In genomic region chr3:12192655-12193484, GRCh38 we compare ENCODE assay signal across 14 cellular contexts. TPM values are rescaled to one million over a fixed set of nuclear protein-coding genes. Genes with fewer than 3 reads are reported as not detected.
DNase-seq lines count a peak whose midpoint lies in the region; ATAC-seq, FAIRE-seq and TF ChIP-seq lines count a peak whose summit lies in the region.
"Had no signal": no experiment of that assay in that cellular context is flagged by ENCODE, and none has a peak within 500 bp of the region (broad histone marks: within the 10 kb centered on the region; RNA-seq: fewer than 3 reads in every experiment).

No MANE protein-coding gene starts in this region.

- no peak for TF ChIP-seq CTCF in A549 (IDR thresholded peaks at IDR 0.05)
- no peak for TF ChIP-seq CTCF in HL-60 (IDR thresholded peaks at IDR 0.05; ENCODE audit: insufficient read depth, low read length)
- no peak for TF ChIP-seq CTCF in chondrocyte (IDR thresholded peaks at IDR 0.05)
- no peak for TF ChIP-seq CTCF in neutrophil (IDR thresholded peaks at IDR 0.05)
- no peak for TF ChIP-seq CTCF in RWPE1 (conservative IDR thresholded peaks at IDR 0.05; ENCODE audit: low read depth)

- TF ChIP-seq RAD21 in A549 (conservative IDR thresholded peaks at IDR 0.05 in 1 of 2, IDR thresholded peaks at IDR 0.05 in 1 of 2) = no peak

- H3K27me3 ChIP-seq in HL-60 (ENCODE audit: insufficient read depth, poor library complexity, severe bottlenecking) = no peaks in the 10 kb centered on the region
- H3K27me3 ChIP-seq in neutrophil = no peaks in the 10 kb centered on the region
- H3K27me3 ChIP-seq: tibial nerve had no signal

- H3K4me1 Mint-ChIP-seq in chondrocyte (ENCODE audit: low read depth) = peaks cover 58% of the 10 kb centered on the region

- H3K9me3 Mint-ChIP-seq in chondrocyte (ENCODE audit: low read depth) = no peaks in the 10 kb centered on the region
- peaks cover 0 to 3% of the 10 kb centered on the region in 2 donors for H3K9me3 Mint-ChIP-seq in activated naive CD4-positive, alpha-beta T cell treated with anti-CD3 and anti-CD28 coated beads, Interleukin-2, amount 50 U/mL, for 72 hours
- H3K9me3 Mint-ChIP-seq: activated naive CD8-positive, alpha-beta T cell treated with anti-CD3 and anti-CD28 coated beads, Interleukin-2, amount 10 ng/mL, durations not matched to agents 7 days and 5 days had no signal

- no peaks in the 10 kb centered on the region for H3K36me3 Mint-ChIP-seq in chondrocyte (ENCODE audit: low read depth)
- H3K36me3 Mint-ChIP-seq in activated naive CD4-positive, alpha-beta T cell treated with anti-CD3 and anti-CD28 coated beads, Interleukin-2, amount 50 U/mL, for 72 hours = peaks cover 0 to 6% of the 10 kb centered on the region in 2 donors
- H3K36me3 Mint-ChIP-seq: activated naive CD8-positive, alpha-beta T cell treated with anti-CD3 and anti-CD28 coated beads, Interleukin-2, amount 10 ng/mL, durations not matched to agents 7 days and 5 days had no signal

- WGBS in A549 (ENCODE audit: missing lambda C conversion rate) = 90% methylated on average over 3 of the region's 3 CpGs

- POLR2A ChIA-PET in A549 (lab: Yijun Ruan, JAX) = interaction anchor here (1.3 kb wide), 1 partner anchor 34 kb away, joined by 4 read pairs; the partner anchor contains the start of gene TIMP4
- POLR2A ChIA-PET in RWPE1 (lab: Yijun Ruan, JAX; ENCODE audit: low non-redundant PET) = no interaction called here

- ATAC-seq in A549 (no peak), GM21447 (IDR thresholded peaks at IDR 0.05; ENCODE audit: unreplicated experiment) (no peak)
- no peak for ATAC-seq in activated naive CD4-positive, alpha-beta T cell treated with anti-CD3 and anti-CD28 coated beads, Interleukin-2, amount 50 U/mL, for 72 hours

- CTCF ChIA-PET in A549 (lab: Yijun Ruan, JAX) (interaction anchor here (2.5 to 32.2 kb wide), 3 partner anchors 15 to 287 kb away, joined by 6 to 976 read pairs (median 239); partner anchors contain the start of gene TIMP4), RWPE1 (lab: Yijun Ruan, JAX) (no interaction called here)

- H3K9me3 ChIP-seq in A549 = no peaks in the 10 kb centered on the region
- H3K9me3 ChIP-seq in neutrophil = no peaks in the 10 kb centered on the region
- H3K9me3 ChIP-seq: tibial nerve had no signal

- H3K27me3 Mint-ChIP-seq in chondrocyte (ENCODE audit: low read depth) = no peaks in the 10 kb centered on the region

- FAIRE-seq in A549 (lab: Jason Lieb, UNC) = no peak

- TF ChIP-seq POLR2A in A549 (IDR thresholded peaks at IDR 0.05; ENCODE audit: low read length) = no peak

- no peak for DNase-seq in A549 (ENCODE audit: low read depth in 1 of 2, low spot score in 1 of 2)
- DNase-seq in HL-60 (ENCODE audit: low read depth in 1 of 2, low spot score in 1 of 2) = no peak
- no peak for DNase-seq in chondrocyte (ENCODE audit: low spot score)
- no peak for DNase-seq in activated naive CD4-positive, alpha-beta T cell treated with anti-CD3 and anti-CD28 coated beads, Interleukin-2, amount 50 U/mL, for 72 hours (ENCODE audit: low spot score in 2 of 2)
- no peak for DNase-seq in 8988T
- no peak for DNase-seq in RWPE1 (ENCODE audit: low spot score)
- DNase-seq: activated naive CD8-positive, alpha-beta T cell treated with anti-CD3 and anti-CD28 coated beads, Interleukin-2, amount 10 ng/mL, durations not matched to agents 7 days and 5 days; NCI-H2029 treated with DMSO at 0.1 percent for 48 hours; NCI-H82; nucleus accumbens; SHP77 had no signal

- H3K36me3 ChIP-seq in neutrophil = no peaks in the 10 kb centered on the region
- H3K36me3 ChIP-seq: tibial nerve had no signal

- no peak for TF ChIP-seq EP300 in A549 (IDR thresholded peaks at IDR 0.05)

- H3K4me2 ChIP-seq in A549 = peak overlapping the region; percentile 80

- H3K27ac ChIP-seq in A549 (peak overlapping the region; percentile 90 to 94), HL-60 (replicated peaks) (peak overlapping the region; percentile 69), neutrophil (peak overlapping the region; percentile 81), RWPE1 (no peak overlapping the region)

- H3K4me3 Mint-ChIP-seq in chondrocyte (ENCODE audit: unreplicated experiment) = no peak overlapping the region
- H3K4me3 Mint-ChIP-seq: activated naive CD8-positive, alpha-beta T cell treated with anti-CD3 and anti-CD28 coated beads, Interleukin-2, amount 10 ng/mL, durations not matched to agents 7 days and 5 days had no signal

- H3K4me1 ChIP-seq in A549 (peaks cover 59% of the 10 kb centered on the region), neutrophil (ENCODE audit: control insufficient read depth in 1 of 2, insufficient read depth in 1 of 2, low read depth in 1 of 2, low read length in 1 of 2) (peaks cover 78 to 79% of the 10 kb centered on the region in 2 experiments)

- peak overlapping the region; percentile 95 for H3K27ac Mint-ChIP-seq in chondrocyte (ENCODE audit: unreplicated experiment)
- H3K27ac Mint-ChIP-seq in activated naive CD4-positive, alpha-beta T cell treated with anti-CD3 and anti-CD28 coated beads, Interleukin-2, amount 50 U/mL, for 72 hours = peak overlapping the region in 1 of 2 donors; percentile 38
- H3K27ac Mint-ChIP-seq: activated naive CD8-positive, alpha-beta T cell treated with anti-CD3 and anti-CD28 coated beads, Interleukin-2, amount 10 ng/mL, durations not matched to agents 7 days and 5 days had no signal

- H3K4me3 ChIP-seq in A549 (no peak overlapping the region), HL-60 (replicated peaks; ENCODE audit: insufficient read depth, low read length) (no peak overlapping the region), neutrophil (ENCODE audit: low read depth in 1 of 2, low read length in 1 of 2) (no peak overlapping the region)
- H3K4me3 ChIP-seq: tibial nerve had no signal

TF ChIP-seq in A549, 52 proteins besides CTCF, POLR2A, EP300 and RAD21:
- TF ChIP-seq NPAS2 (CRISPR knock-in tag; IDR thresholded peaks at IDR 0.05; ENCODE audit: borderline replicate concordance) = no peak
- TF ChIP-seq HES2 (IDR thresholded peaks at IDR 0.05) = no peak
- TF ChIP-seq CBX2 (IDR thresholded peaks at IDR 0.05; ENCODE audit: borderline replicate concordance, low read depth) = no peak
- TF ChIP-seq ZSCAN20 (CRISPR knock-in tag; IDR thresholded peaks at IDR 0.05) = no peak
- no peak for TF ChIP-seq ELK1 (IDR thresholded peaks at IDR 0.05; ENCODE audit: low read depth, low read length)
- TF ChIP-seq ZNF302 (CRISPR knock-in tag; IDR thresholded peaks at IDR 0.05) = no peak
- TF ChIP-seq JUNB (IDR thresholded peaks at IDR 0.05) = no peak
- TF ChIP-seq SMC3 (IDR thresholded peaks at IDR 0.05) = no peak
- TF ChIP-seq ZFP36 (IDR thresholded peaks at IDR 0.05; ENCODE audit: borderline replicate concordance, partially characterized antibody) = no peak
- TF ChIP-seq FOXS1 (CRISPR knock-in tag; IDR thresholded peaks at IDR 0.05) = no peak
- no peak for TF ChIP-seq TFCP2L1 (CRISPR knock-in tag; IDR thresholded peaks at IDR 0.05)
- TF ChIP-seq E2F6 (IDR thresholded peaks at IDR 0.05; ENCODE audit: borderline replicate concordance, low read depth) = no peak
- TF ChIP-seq BHLHE40 (IDR thresholded peaks at IDR 0.05; ENCODE audit: low read depth, low read length) = no peak
- no peak for TF ChIP-seq KDM1A (IDR thresholded peaks at IDR 0.05; ENCODE audit: low read depth)
- no peak for TF ChIP-seq MYC (IDR thresholded peaks at IDR 0.05; ENCODE audit: borderline replicate concordance, low read length)
- no peak for TF ChIP-seq HDAC2 (IDR thresholded peaks at IDR 0.05)
- no peak for TF ChIP-seq EHF (CRISPR knock-in tag; IDR thresholded peaks at IDR 0.05)
- no peak for TF ChIP-seq CHD4 (IDR thresholded peaks at IDR 0.05; ENCODE audit: borderline replicate concordance)
- TF ChIP-seq PHF8 (IDR thresholded peaks at IDR 0.05; ENCODE audit: borderline replicate concordance, low read depth) = no peak

RNA-seq across cellular contexts. Expression of gene TIMP4, which starts 34.2 kb away (rescaled TPM):
- polyA plus RNA-seq in A549 (2011; rRNA removed) (16.0 and 21.2 TPM in 2 replicates), A549 (2017; fragmentation: RNase III; extraction: RNeasy Plus Mini Kit Qiagen cat#74134 plus additional on column Dnase treatment) (13.1 to 18.5 TPM (median 15.7 TPM) in 3 replicates)
- 6.5 and 8.5 TPM in 2 replicates for polyA plus RNA-seq in A549 (2012; cell fraction: cytosol; rRNA removed)
- 4.6 and 6.0 TPM in 2 replicates for polyA plus RNA-seq in A549 (2012; cell fraction: nucleus; rRNA removed)
- polyA minus RNA-seq in A549 (2011; rRNA and poly(A)+ RNA removed) = 27.4 and 28.2 TPM in 2 replicates
- 31.3 to 41.6 TPM (median 31.9 TPM) in 3 replicates for total RNA-seq in chondrocyte
- total RNA-seq in activated naive CD4-positive, alpha-beta T cell treated with anti-CD3 and anti-CD28 coated beads, Interleukin-2, amount 50 U/mL, for 72 hours = not detected
- total RNA-seq: activated naive CD8-positive, alpha-beta T cell treated with anti-CD3 and anti-CD28 coated beads, Interleukin-2, amount 10 ng/mL, durations not matched to agents 7 days and 5 days had no signal

Comparison
In these comparisons a context has a peak if more than half of its experiments do, and no peak if none do; other contexts are left out.
1. RNA of gene TIMP4, which starts 34.2 kb away (total RNA-seq): 31.3 to 41.6 TPM in chondrocyte; not detected in activated naive CD4-positive, alpha-beta T cell treated with anti-CD3 and anti-CD28 coated beads, Interleukin-2, amount 50 U/mL, for 72 hours; every median in the first group is over 10 times any median in the second.